ENCODE assay signal across 1 cellular context in the genomic region with DNA sequence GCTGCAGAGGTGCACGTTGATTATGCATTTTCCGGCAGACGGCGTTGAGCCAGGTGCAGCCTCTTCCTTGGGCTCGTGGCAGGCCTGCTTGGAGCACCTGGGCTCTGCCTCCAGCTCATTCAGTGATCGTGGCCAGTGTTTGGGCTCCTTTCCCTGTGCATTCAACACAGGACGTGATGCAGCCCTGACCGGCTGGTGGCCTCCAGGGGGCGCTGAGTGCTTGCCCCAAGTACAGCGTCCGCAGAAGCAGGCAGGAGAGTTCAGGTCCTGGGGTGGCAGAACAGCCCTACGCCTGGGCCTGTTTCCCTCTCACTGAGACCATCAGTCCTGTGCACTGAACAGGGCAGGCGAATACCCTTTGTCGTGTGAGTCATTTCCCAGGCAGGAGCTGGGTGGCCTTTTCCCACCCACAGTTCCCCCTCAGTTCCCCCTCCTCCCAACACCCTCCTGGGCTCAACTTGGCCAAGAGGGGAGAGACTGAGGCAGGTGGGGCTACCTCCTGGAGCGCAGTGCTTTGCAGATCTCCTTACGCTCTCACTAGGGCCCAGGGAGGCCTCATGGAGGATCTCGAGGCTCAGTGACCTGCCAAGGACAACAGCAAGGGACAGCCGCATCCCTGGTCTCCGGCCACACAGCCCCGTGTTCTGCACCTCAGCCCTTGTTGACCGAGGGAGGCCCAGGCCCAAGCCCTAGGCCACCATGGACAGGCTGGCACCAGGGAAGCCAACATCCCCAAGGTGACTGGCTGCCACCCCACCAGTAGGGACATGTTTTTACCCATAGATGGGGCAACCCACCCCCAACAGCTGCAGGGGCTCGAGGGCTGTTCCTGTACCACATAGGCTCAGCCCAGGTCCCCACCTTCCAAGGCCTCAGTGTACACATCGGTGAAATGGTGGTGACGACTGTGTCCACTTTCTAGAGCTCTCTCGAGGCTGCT.
TF ChIP-seq lines count a peak whose summit lies in the region.

No MANE protein-coding gene starts in this region.

TF ChIP-seq in HepG2, 621 proteins besides CTCF, POLR2A, EP300 and RAD21 (continued from another document and continues in another):
- TF ChIP-seq, protein P1, sequence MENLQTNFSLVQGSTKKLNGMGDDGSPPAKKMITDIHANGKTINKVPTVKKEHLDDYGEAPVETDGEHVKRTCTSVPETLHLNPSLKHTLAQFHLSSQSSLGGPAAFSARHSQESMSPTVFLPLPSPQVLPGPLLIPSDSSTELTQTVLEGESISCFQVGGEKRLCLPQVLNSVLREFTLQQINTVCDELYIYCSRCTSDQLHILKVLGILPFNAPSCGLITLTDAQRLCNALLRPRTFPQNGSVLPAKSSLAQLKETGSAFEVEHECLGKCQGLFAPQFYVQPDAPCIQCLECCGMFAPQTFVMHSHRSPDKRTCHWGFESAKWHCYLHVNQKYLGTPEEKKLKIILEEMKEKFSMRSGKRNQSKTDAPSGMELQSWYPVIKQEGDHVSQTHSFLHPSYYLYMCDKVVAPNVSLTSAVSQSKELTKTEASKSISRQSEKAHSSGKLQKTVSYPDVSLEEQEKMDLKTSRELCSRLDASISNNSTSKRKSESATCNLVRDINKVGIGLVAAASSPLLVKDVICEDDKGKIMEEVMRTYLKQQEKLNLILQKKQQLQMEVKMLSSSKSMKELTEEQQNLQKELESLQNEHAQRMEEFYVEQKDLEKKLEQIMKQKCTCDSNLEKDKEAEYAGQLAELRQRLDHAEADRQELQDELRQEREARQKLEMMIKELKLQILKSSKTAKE (CRISPR knock-in tag; IDR thresholded peaks at IDR 0.05; ENCODE audit: borderline replicate concordance), result no peak
- TF ChIP-seq ZNF431 (CRISPR knock-in tag; IDR thresholded peaks at IDR 0.05; ENCODE audit: borderline replicate concordance, low read depth) (no peak), ZNF687 (CRISPR knock-in tag; IDR thresholded peaks at IDR 0.05) (peak; percentile 56), SNAI1 (CRISPR knock-in tag; IDR thresholded peaks at IDR 0.05; ENCODE audit: borderline replicate concordance) (no peak), ZNF646 (CRISPR knock-in tag; IDR thresholded peaks at IDR 0.05) (no peak), KLF16 (CRISPR knock-in tag; IDR thresholded peaks at IDR 0.05) (no peak), ZNF30 (CRISPR knock-in tag; IDR thresholded peaks at IDR 0.05) (no peak), RELA (CRISPR knock-in tag; IDR thresholded peaks at IDR 0.05) (no peak), FOXO4 (CRISPR knock-in tag; conservative IDR thresholded peaks at IDR 0.05) (no peak), THAP11 (CRISPR knock-in tag; IDR thresholded peaks at IDR 0.05) (0 out of 2 replicates have a peak, but pooled peaks have one; percentile 32), TGIF2 (CRISPR knock-in tag; IDR thresholded peaks at IDR 0.05) (no peak), ZNF3 (CRISPR knock-in tag; IDR thresholded peaks at IDR 0.05) (no peak), HNRNPH1 (optimal IDR thresholded peaks at IDR 0.05; ENCODE audit: low read depth, low read length) (no peak)
- TF ChIP-seq, protein P2, sequence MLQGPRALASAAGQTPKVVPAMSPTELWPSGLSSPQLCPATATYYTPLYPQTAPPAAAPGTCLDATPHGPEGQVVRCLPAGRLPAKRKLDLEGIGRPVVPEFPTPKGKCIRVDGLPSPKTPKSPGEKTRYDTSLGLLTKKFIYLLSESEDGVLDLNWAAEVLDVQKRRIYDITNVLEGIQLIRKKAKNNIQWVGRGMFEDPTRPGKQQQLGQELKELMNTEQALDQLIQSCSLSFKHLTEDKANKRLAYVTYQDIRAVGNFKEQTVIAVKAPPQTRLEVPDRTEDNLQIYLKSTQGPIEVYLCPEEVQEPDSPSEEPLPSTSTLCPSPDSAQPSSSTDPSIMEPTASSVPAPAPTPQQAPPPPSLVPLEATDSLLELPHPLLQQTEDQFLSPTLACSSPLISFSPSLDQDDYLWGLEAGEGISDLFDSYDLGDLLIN (CRISPR knock-in tag; IDR thresholded peaks at IDR 0.05; ENCODE audit: borderline replicate concordance), result no peak
- TF ChIP-seq, protein P3, sequence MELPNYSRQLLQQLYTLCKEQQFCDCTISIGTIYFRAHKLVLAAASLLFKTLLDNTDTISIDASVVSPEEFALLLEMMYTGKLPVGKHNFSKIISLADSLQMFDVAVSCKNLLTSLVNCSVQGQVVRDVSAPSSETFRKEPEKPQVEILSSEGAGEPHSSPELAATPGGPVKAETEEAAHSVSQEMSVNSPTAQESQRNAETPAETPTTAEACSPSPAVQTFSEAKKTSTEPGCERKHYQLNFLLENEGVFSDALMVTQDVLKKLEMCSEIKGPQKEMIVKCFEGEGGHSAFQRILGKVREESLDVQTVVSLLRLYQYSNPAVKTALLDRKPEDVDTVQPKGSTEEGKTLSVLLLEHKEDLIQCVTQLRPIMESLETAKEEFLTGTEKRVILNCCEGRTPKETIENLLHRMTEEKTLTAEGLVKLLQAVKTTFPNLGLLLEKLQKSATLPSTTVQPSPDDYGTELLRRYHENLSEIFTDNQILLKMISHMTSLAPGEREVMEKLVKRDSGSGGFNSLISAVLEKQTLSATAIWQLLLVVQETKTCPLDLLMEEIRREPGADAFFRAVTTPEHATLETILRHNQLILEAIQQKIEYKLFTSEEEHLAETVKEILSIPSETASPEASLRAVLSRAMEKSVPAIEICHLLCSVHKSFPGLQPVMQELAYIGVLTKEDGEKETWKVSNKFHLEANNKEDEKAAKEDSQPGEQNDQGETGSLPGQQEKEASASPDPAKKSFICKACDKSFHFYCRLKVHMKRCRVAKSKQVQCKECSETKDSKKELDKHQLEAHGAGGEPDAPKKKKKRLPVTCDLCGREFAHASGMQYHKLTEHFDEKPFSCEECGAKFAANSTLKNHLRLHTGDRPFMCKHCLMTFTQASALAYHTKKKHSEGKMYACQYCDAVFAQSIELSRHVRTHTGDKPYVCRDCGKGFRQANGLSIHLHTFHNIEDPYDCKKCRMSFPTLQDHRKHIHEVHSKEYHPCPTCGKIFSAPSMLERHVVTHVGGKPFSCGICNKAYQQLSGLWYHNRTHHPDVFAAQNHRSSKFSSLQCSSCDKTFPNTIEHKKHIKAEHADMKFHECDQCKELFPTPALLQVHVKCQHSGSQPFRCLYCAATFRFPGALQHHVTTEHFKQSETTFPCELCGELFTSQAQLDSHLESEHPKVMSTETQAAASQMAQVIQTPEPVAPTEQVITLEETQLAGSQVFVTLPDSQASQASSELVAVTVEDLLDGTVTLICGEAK (IDR thresholded peaks at IDR 0.05), result no peak
- TF ChIP-seq, protein P3 (CRISPR knock-in tag; IDR thresholded peaks at IDR 0.05), result no peak
